Comparison of ENCODE assay signal across 1 cellular context in the genomic region with DNA sequence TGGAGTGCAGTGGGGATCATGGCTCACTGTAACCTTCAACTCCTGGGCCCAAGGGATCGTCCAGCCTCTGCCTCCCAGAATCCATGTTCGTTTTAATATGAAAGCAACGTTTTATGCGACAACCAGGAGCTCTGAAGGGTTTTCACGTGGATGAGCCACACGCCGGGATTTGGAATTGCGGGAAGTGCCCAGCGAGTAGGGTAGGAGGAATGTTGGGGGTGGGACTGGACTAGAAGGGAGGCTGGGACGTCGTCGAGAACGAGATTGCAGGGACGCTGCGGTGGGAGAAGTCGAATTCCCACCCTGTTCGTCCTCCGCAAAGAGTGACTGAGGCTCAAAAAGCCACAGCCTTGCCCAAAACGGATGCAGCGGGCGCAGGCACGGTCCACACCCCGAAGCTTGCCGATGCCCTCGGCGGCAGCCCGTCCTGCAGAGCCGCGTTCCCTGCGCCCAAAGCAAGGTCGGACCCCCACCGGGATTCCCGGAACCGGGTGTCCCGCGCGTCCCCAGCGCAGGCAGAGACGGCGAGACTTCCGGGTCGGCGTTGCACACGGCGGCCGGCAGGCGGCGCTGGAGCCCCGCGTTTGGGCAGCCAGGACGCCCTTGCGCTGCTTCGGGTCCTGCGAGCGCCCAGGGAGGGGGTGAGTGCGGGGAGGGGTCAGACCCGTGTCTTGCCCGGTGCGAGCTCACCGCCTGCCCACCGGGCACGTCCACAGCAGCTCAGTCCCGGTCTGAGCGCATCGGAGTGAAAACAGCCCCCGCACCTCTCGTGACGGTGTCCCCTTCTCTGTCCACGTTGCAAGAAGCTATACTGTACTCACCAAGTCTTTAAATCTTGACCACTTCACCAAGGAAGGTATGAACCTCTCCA.
TF ChIP-seq lines count a peak whose summit lies in the region.

No MANE protein-coding gene starts in this region.

TF ChIP-seq in HepG2, 621 proteins besides CTCF, POLR2A, EP300 and RAD21 (continued from another document and continues in another):
- TF ChIP-seq, protein P1, sequence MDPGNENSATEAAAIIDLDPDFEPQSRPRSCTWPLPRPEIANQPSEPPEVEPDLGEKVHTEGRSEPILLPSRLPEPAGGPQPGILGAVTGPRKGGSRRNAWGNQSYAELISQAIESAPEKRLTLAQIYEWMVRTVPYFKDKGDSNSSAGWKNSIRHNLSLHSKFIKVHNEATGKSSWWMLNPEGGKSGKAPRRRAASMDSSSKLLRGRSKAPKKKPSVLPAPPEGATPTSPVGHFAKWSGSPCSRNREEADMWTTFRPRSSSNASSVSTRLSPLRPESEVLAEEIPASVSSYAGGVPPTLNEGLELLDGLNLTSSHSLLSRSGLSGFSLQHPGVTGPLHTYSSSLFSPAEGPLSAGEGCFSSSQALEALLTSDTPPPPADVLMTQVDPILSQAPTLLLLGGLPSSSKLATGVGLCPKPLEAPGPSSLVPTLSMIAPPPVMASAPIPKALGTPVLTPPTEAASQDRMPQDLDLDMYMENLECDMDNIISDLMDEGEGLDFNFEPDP (CRISPR knock-in tag; conservative IDR thresholded peaks at IDR 0.05), result no peak
- no peak for TF ChIP-seq ISX (CRISPR knock-in tag; conservative IDR thresholded peaks at IDR 0.05)
- no peak for TF ChIP-seq FLYWCH1 (CRISPR knock-in tag; IDR thresholded peaks at IDR 0.05)
- TF ChIP-seq, protein P2, sequence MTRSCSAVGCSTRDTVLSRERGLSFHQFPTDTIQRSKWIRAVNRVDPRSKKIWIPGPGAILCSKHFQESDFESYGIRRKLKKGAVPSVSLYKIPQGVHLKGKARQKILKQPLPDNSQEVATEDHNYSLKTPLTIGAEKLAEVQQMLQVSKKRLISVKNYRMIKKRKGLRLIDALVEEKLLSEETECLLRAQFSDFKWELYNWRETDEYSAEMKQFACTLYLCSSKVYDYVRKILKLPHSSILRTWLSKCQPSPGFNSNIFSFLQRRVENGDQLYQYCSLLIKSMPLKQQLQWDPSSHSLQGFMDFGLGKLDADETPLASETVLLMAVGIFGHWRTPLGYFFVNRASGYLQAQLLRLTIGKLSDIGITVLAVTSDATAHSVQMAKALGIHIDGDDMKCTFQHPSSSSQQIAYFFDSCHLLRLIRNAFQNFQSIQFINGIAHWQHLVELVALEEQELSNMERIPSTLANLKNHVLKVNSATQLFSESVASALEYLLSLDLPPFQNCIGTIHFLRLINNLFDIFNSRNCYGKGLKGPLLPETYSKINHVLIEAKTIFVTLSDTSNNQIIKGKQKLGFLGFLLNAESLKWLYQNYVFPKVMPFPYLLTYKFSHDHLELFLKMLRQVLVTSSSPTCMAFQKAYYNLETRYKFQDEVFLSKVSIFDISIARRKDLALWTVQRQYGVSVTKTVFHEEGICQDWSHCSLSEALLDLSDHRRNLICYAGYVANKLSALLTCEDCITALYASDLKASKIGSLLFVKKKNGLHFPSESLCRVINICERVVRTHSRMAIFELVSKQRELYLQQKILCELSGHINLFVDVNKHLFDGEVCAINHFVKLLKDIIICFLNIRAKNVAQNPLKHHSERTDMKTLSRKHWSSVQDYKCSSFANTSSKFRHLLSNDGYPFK (CRISPR knock-in tag; IDR thresholded peaks at IDR 0.05; ENCODE audit: borderline replicate concordance), result peak; percentile 93
- TF ChIP-seq, protein P3, sequence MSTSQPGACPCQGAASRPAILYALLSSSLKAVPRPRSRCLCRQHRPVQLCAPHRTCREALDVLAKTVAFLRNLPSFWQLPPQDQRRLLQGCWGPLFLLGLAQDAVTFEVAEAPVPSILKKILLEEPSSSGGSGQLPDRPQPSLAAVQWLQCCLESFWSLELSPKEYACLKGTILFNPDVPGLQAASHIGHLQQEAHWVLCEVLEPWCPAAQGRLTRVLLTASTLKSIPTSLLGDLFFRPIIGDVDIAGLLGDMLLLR (CRISPR knock-in tag; IDR thresholded peaks at IDR 0.05), result peak; percentile 96
- TF ChIP-seq ZNF224 (CRISPR knock-in tag; IDR thresholded peaks at IDR 0.05), result peak; percentile 97; the same call in 1 of the 2 replicates
- peak; percentile 9; the same call in 1 of the 2 replicates for TF ChIP-seq FOXJ3 (CRISPR knock-in tag; IDR thresholded peaks at IDR 0.05; ENCODE audit: borderline replicate concordance)
- peak; percentile 94 for TF ChIP-seq EEA1 (CRISPR knock-in tag; IDR thresholded peaks at IDR 0.05; ENCODE audit: borderline replicate concordance)
- TF ChIP-seq, protein P4, sequence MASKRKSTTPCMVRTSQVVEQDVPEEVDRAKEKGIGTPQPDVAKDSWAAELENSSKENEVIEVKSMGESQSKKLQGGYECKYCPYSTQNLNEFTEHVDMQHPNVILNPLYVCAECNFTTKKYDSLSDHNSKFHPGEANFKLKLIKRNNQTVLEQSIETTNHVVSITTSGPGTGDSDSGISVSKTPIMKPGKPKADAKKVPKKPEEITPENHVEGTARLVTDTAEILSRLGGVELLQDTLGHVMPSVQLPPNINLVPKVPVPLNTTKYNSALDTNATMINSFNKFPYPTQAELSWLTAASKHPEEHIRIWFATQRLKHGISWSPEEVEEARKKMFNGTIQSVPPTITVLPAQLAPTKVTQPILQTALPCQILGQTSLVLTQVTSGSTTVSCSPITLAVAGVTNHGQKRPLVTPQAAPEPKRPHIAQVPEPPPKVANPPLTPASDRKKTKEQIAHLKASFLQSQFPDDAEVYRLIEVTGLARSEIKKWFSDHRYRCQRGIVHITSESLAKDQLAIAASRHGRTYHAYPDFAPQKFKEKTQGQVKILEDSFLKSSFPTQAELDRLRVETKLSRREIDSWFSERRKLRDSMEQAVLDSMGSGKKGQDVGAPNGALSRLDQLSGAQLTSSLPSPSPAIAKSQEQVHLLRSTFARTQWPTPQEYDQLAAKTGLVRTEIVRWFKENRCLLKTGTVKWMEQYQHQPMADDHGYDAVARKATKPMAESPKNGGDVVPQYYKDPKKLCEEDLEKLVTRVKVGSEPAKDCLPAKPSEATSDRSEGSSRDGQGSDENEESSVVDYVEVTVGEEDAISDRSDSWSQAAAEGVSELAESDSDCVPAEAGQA (IDR thresholded peaks at IDR 0.05; ENCODE audit: low read depth), result peak; percentile 72
- TF ChIP-seq, protein P4 (CRISPR knock-in tag; IDR thresholded peaks at IDR 0.05; ENCODE audit: borderline replicate concordance), result no peak
- peak; percentile 41; the same call in 1 of the 2 replicates for TF ChIP-seq ZNF672 (CRISPR knock-in tag; IDR thresholded peaks at IDR 0.05)
- no peak; the same call in 1 of the 2 replicates for TF ChIP-seq RFXANK (CRISPR knock-in tag; IDR thresholded peaks at IDR 0.05)
- TF ChIP-seq NR2C2 (CRISPR knock-in tag; IDR thresholded peaks at IDR 0.05; ENCODE audit: borderline replicate concordance), result 0 out of 2 replicates have a peak, but pooled peaks have one; percentile 66
- TF ChIP-seq EZH2 (conservative IDR thresholded peaks at IDR 0.05; ENCODE audit: low read depth, low read length), result no peak
- peak; percentile 91; the same call in 1 of the 2 replicates for TF ChIP-seq GTF3A (CRISPR knock-in tag; conservative IDR thresholded peaks at IDR 0.05)
- no peak for TF ChIP-seq NFIB (CRISPR knock-in tag; IDR thresholded peaks at IDR 0.05; ENCODE audit: borderline replicate concordance)
- no peak for TF ChIP-seq PAF1 (CRISPR knock-in tag; IDR thresholded peaks at IDR 0.05)
- TF ChIP-seq, protein P5, sequence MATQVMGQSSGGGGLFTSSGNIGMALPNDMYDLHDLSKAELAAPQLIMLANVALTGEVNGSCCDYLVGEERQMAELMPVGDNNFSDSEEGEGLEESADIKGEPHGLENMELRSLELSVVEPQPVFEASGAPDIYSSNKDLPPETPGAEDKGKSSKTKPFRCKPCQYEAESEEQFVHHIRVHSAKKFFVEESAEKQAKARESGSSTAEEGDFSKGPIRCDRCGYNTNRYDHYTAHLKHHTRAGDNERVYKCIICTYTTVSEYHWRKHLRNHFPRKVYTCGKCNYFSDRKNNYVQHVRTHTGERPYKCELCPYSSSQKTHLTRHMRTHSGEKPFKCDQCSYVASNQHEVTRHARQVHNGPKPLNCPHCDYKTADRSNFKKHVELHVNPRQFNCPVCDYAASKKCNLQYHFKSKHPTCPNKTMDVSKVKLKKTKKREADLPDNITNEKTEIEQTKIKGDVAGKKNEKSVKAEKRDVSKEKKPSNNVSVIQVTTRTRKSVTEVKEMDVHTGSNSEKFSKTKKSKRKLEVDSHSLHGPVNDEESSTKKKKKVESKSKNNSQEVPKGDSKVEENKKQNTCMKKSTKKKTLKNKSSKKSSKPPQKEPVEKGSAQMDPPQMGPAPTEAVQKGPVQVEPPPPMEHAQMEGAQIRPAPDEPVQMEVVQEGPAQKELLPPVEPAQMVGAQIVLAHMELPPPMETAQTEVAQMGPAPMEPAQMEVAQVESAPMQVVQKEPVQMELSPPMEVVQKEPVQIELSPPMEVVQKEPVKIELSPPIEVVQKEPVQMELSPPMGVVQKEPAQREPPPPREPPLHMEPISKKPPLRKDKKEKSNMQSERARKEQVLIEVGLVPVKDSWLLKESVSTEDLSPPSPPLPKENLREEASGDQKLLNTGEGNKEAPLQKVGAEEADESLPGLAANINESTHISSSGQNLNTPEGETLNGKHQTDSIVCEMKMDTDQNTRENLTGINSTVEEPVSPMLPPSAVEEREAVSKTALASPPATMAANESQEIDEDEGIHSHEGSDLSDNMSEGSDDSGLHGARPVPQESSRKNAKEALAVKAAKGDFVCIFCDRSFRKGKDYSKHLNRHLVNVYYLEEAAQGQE (IDR thresholded peaks at IDR 0.05; ENCODE audit: borderline replicate concordance in 1 of 2, low read depth in 1 of 2, low read length in 2 of 2), result no peak
- peak; percentile 77 for TF ChIP-seq HDAC2 (CRISPR knock-in tag; IDR thresholded peaks at IDR 0.05)
- TF ChIP-seq MATR3 (CRISPR knock-in tag; IDR thresholded peaks at IDR 0.05), result no peak
- TF ChIP-seq HOXA5 (CRISPR knock-in tag; IDR thresholded peaks at IDR 0.05), result peak; percentile 96; the same call in 1 of the 2 replicates
- TF ChIP-seq, protein P6, sequence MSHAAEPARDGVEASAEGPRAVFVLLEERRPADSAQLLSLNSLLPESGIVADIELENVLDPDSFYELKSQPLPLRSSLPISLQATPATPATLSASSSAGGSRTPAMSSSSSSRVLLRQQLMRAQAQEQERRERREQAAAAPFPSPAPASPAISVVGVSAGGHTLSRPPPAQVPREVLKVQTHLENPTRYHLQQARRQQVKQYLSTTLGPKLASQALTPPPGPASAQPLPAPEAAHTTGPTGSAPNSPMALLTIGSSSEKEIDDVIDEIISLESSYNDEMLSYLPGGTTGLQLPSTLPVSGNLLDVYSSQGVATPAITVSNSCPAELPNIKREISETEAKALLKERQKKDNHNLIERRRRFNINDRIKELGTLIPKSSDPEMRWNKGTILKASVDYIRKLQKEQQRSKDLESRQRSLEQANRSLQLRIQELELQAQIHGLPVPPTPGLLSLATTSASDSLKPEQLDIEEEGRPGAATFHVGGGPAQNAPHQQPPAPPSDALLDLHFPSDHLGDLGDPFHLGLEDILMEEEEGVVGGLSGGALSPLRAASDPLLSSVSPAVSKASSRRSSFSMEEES (CRISPR knock-in tag; IDR thresholded peaks at IDR 0.05), result peak; percentile 73; the same call in 1 of the 2 replicates
- TF ChIP-seq, protein P7, sequence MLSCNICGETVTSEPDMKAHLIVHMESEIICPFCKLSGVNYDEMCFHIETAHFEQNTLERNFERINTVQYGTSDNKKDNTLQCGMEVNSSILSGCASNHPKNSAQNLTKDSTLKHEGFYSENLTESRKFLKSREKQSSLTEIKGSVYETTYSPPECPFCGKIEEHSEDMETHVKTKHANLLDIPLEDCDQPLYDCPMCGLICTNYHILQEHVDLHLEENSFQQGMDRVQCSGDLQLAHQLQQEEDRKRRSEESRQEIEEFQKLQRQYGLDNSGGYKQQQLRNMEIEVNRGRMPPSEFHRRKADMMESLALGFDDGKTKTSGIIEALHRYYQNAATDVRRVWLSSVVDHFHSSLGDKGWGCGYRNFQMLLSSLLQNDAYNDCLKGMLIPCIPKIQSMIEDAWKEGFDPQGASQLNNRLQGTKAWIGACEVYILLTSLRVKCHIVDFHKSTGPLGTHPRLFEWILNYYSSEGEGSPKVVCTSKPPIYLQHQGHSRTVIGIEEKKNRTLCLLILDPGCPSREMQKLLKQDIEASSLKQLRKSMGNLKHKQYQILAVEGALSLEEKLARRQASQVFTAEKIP (CRISPR knock-in tag; IDR thresholded peaks at IDR 0.05; ENCODE audit: borderline replicate concordance), result no peak
- TF ChIP-seq CEBPB (IDR thresholded peaks at IDR 0.05; ENCODE audit: borderline replicate concordance, low read depth, low read length), result no peak
- TF ChIP-seq ZBTB20 (CRISPR knock-in tag; IDR thresholded peaks at IDR 0.05; ENCODE audit: borderline replicate concordance, low read depth), result peak; percentile 16; the same call in 1 of the 2 replicates
- TF ChIP-seq BCL6 (CRISPR knock-in tag; IDR thresholded peaks at IDR 0.05), result peak; percentile 70; the same call in 1 of the 2 replicates
- TF ChIP-seq RBM39 (IDR thresholded peaks at IDR 0.05; ENCODE audit: low read depth, low read length, poor library complexity, severe bottlenecking), result peak; percentile 75
- 0 out of 2 replicates have a peak, but pooled peaks have one; percentile 61 for TF ChIP-seq ZNF660 (CRISPR knock-in tag; IDR thresholded peaks at IDR 0.05; ENCODE audit: borderline replicate concordance, low read depth)
- TF ChIP-seq TBL1XR1 (IDR thresholded peaks at IDR 0.05; ENCODE audit: borderline replicate concordance, low read length, partially characterized antibody), result no peak
- TF ChIP-seq ZFYVE20 (CRISPR knock-in tag; IDR thresholded peaks at IDR 0.05; ENCODE audit: borderline replicate concordance, low read depth), result peak; percentile 69; the same call in 1 of the 2 replicates
- TF ChIP-seq GATAD1 (CRISPR knock-in tag; IDR thresholded peaks at IDR 0.05), result peak; percentile 90
